18 cellular contexts compared by ENCODE assay signal in genomic region chr19:30076751-30077670, GRCh38.
"Had no signal": no experiment of that assay in that cellular context is flagged by ENCODE, and none has a peak within 500 bp of the region (broad histone marks: within the 10 kb centered on the region; RNA-seq: fewer than 3 reads in every experiment).

No MANE protein-coding gene starts in this region.

- H3K27ac ChIP-seq: body of pancreas, gastroesophageal sphincter, neutrophil, testis, uterus, VCaP had no signal

- H3K9me3 Mint-ChIP-seq: activated naive CD4-positive, alpha-beta T cell treated with anti-CD3 and anti-CD28 coated beads, Interleukin-2, amount 50 U/mL, for 72 hours; dendritic cell treated with granulocyte-macrophage colony-stimulating factor and Interleukin-4, amounts not matched to agents 40 ng/mL and 50 ng/mL, for 4 days; effector memory CD8-positive, alpha-beta T cell had no signal

- H3K9me3 ChIP-seq: body of pancreas, neutrophil, testis, uterus had no signal

- ATAC-seq: activated CD8-positive, alpha-beta T cell treated with anti-CD3 and anti-CD28 coated beads, Interleukin-2, amount 10 ng/mL, durations not matched to agents 7 days and 5 days; activated naive CD4-positive, alpha-beta T cell treated with anti-CD3 and anti-CD28 coated beads, Interleukin-2, amount 50 U/mL, for 72 hours; body of pancreas; effector memory CD8-positive, alpha-beta T cell; gastroesophageal sphincter; right cardiac atrium had no signal

- DNase-seq: activated CD4-positive, alpha-beta T cell treated with anti-CD3 and anti-CD28 coated beads for 48 hours; activated CD8-positive, alpha-beta T cell treated with anti-CD3 and anti-CD28 coated beads, Interleukin-2, amount 10 ng/mL, durations not matched to agents 7 days and 5 days; amniotic stem cell; body of pancreas; effector memory CD8-positive, alpha-beta T cell; right cardiac atrium; stimulated activated CD4-positive, alpha-beta T cell treated with anti-CD3 and anti-CD28 coated beads, Interleukin-2, amount 100 ng/mL, for 24 hours; stimulated activated naive CD4-positive, alpha-beta T cell treated with Interleukin-2 at 50 U/mL for 16 hours; T-helper 1 cell; testis; uterus had no signal

- H3K4me3 Mint-ChIP-seq: activated CD8-positive, alpha-beta T cell treated with anti-CD3 and anti-CD28 coated beads, Interleukin-2, amount 10 ng/mL, durations not matched to agents 7 days and 5 days; dendritic cell treated with granulocyte-macrophage colony-stimulating factor and Interleukin-4, amounts not matched to agents 40 ng/mL and 50 ng/mL, for 4 days; effector memory CD8-positive, alpha-beta T cell; mesothelial cell of epicardium had no signal

- H3K27ac Mint-ChIP-seq: activated CD8-positive, alpha-beta T cell treated with anti-CD3 and anti-CD28 coated beads, Interleukin-2, amount 10 ng/mL, durations not matched to agents 7 days and 5 days; dendritic cell treated with granulocyte-macrophage colony-stimulating factor and Interleukin-4, amounts not matched to agents 40 ng/mL and 50 ng/mL, for 4 days; effector memory CD8-positive, alpha-beta T cell; mesothelial cell of epicardium; progenitor cell of endocrine pancreas had no signal

- H3K4me3 ChIP-seq: body of pancreas, gastroesophageal sphincter, testis, uterus had no signal

- H3K27me3 ChIP-seq: neutrophil, testis, uterus had no signal

- H3K36me3 Mint-ChIP-seq: activated naive CD4-positive, alpha-beta T cell treated with anti-CD3 and anti-CD28 coated beads, Interleukin-2, amount 50 U/mL, for 72 hours had no signal

- H3K36me3 ChIP-seq: gastroesophageal sphincter, neutrophil, uterus had no signal

- H3K4me1 ChIP-seq: body of pancreas, testis, uterus had no signal
